1 cellular context compared by ENCODE assay signal in genomic region chr12:43317156-43317555, GRCh38.
TF ChIP-seq lines count a peak whose summit lies in the region.

No MANE protein-coding gene starts in this region.

TF ChIP-seq in IMR-90, 13 proteins besides CTCF, POLR2A, EP300 and RAD21 (continued from another document):
- TF ChIP-seq USF2 (IDR thresholded peaks at IDR 0.05; ENCODE audit: low read depth, low read length): no peak
- no peak for TF ChIP-seq ELK1 (IDR thresholded peaks at IDR 0.05; ENCODE audit: borderline replicate concordance, low read depth, low read length)
- TF ChIP-seq CEBPB (IDR thresholded peaks at IDR 0.05; ENCODE audit: low read depth, low read length): no peak
- TF ChIP-seq CHD1 (IDR thresholded peaks at IDR 0.05; ENCODE audit: low read depth, low read length): no peak
- TF ChIP-seq MXI1 (IDR thresholded peaks at IDR 0.05; ENCODE audit: borderline replicate concordance, low read depth, low read length): no peak
